ENCODE assay signal across 12 cellular contexts in the genomic region with DNA sequence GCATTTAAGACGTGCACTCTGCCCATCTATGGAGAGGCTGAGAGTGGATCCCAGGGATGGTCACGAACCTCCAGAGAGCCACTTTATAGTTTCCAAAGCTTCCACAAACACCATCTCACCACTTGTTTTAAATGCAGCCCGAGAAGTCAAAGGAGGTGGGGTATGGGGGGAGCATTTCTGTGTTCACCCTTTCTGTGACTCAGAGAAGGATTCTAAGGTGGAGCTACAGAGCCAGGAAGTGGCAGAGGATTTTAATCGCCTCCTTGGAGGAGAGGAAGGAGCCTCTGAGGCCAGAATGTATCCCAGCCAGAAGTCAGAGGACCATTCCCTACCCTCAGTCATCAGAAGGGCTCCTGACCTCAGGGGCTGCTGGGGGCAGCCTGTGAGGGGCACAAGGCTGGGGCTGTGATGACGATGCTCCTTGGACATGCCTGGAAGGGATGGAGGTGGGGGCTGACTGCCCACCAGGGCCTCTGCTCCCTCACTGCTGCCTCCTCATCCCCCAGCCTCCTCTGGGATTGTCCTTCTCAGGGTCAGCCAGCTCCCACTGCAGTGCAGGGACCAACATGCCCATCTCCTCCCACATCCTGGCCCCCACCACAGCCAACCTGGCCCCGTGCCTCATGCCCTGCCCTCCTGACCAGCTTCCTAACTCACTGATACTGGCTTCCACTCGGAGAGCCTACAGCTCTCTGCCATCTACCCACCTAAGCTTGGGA. TPM values are rescaled to one million over a fixed set of nuclear protein-coding genes. Genes with fewer than 3 reads are reported as not detected.
DNase-seq lines count a peak whose midpoint lies in the region; ATAC-seq, FAIRE-seq and TF ChIP-seq lines count a peak whose summit lies in the region.
"Had no signal": no experiment of that assay in that cellular context is flagged by ENCODE, and none has a peak within 500 bp of the region (broad histone marks: within the 10 kb centered on the region; RNA-seq: fewer than 3 reads in every experiment).

No MANE protein-coding gene starts in this region.

- peaks cover 38 to 74% of the 10 kb centered on the region in 2 experiments for H3K79me1 ChIP-seq in IMR-90 (ENCODE audit: low read depth in 1 of 2, low read length in 2 of 2)

- in situ Hi-C loops in IMR-90 (cut with MboI; ENCODE audit: low sequenced_read_pairs) (no loop called here), GM12878 (cut with MboI) (no loop called here)

- H2AK5ac ChIP-seq in IMR-90 (ENCODE audit: low read depth, low read length), result peak overlapping the region; percentile 85

- H3K4me1 ChIP-seq in CD8-positive, alpha-beta memory T cell (ENCODE audit: insufficient read depth, low read length), result peaks cover 22% of the 10 kb centered on the region
- peaks cover 19% of the 10 kb centered on the region for H3K4me1 ChIP-seq in IMR-90 (ENCODE audit: control insufficient read depth, insufficient read depth, low read length)
- H3K4me1 ChIP-seq in GM12878 (ENCODE audit: control insufficient read depth, insufficient read depth, low read length), result peaks cover 3% of the 10 kb centered on the region
- H3K4me1 ChIP-seq in right cardiac atrium (ENCODE audit: control insufficient read depth, insufficient read depth, low read length), result peaks cover 9% of the 10 kb centered on the region

- peaks cover 5% of the 10 kb centered on the region for H3K79me2 ChIP-seq in GM12878 (ENCODE audit: control insufficient read depth, insufficient read depth, low read length)

- SMC1A ChIA-PET in GM12878 (lab: Charles Lee; ENCODE audit: uncharacterized antibody, unreplicated experiment), result interaction anchor here (1.6 to 3.3 kb wide), 2 partner anchors 13 to 20 kb away, joined by 3 to 17 read pairs; no protein-coding TSS in a partner anchor

- no peaks in the 10 kb centered on the region for H3K9me3 ChIP-seq in CD8-positive, alpha-beta memory T cell (ENCODE audit: low read length)
- H3K9me3 ChIP-seq in IMR-90 (ENCODE audit: control insufficient read depth, insufficient read depth, low read length) (no peaks in the 10 kb centered on the region), GM12878 (replicated peaks; ENCODE audit: control insufficient read depth, insufficient read depth, low read length) (no peaks in the 10 kb centered on the region), right cardiac atrium (ENCODE audit: control insufficient read depth, low read length) (no peaks in the 10 kb centered on the region)
- H3K9me3 ChIP-seq: colonic mucosa had no signal

- dilution Hi-C loops in IMR-90 (cut with HindIII; ENCODE audit: low sequenced_read_pairs, unreplicated experiment), result no loop called here

- no peak for TF ChIP-seq EP300 in GM12878 (IDR thresholded peaks at IDR 0.05; ENCODE audit: borderline replicate concordance in 1 of 2, control insufficient read depth in 1 of 2, low read depth in 2 of 2, low read length in 2 of 2)

- no peak for TF ChIP-seq CTCF in IMR-90 (conservative IDR thresholded peaks at IDR 0.05; ENCODE audit: low read depth, low read length)
- no peak for TF ChIP-seq CTCF in GM12878 (IDR thresholded peaks at IDR 0.05 in 2 of 3, conservative IDR thresholded peaks at IDR 0.05 in 1 of 3; ENCODE audit: control insufficient read depth in 2 of 3, extremely low read depth in 1 of 3, insufficient read depth in 1 of 3, low read depth in 3 of 3, low read length in 3 of 3)

- H3K4me2 ChIP-seq in IMR-90 (ENCODE audit: low read depth, low read length), result peak overlapping the region; percentile 18; the same call in 1 of the 2 replicates
- no peak overlapping the region for H3K4me2 ChIP-seq in GM12878 (ENCODE audit: control insufficient read depth, insufficient read depth)

- peak overlapping the region; percentile 31; the same call in 1 of the 2 replicates for H3K9ac ChIP-seq in IMR-90 (ENCODE audit: low read depth, low read length)
- no peak overlapping the region for H3K9ac ChIP-seq in GM12878 (ENCODE audit: control insufficient read depth, insufficient read depth, low read length)

- H2BK120ac ChIP-seq in IMR-90 (ENCODE audit: low read depth, low read length), result peak overlapping the region; percentile 32; the same call in 1 of the 2 replicates

- H4K91ac ChIP-seq in IMR-90 (ENCODE audit: insufficient read depth, low read depth, low read length), result no peak overlapping the region; the same call in 1 of the 2 replicates

- peak overlapping the region; percentile 30 for H3K14ac ChIP-seq in IMR-90 (replicated peaks; ENCODE audit: low read depth, low read length)

- H2AFZ ChIP-seq in IMR-90 (replicated peaks; ENCODE audit: low read length, poor library complexity) (peak overlapping the region; percentile 68), GM12878 (ENCODE audit: control insufficient read depth, low read depth, low read length) (no peak overlapping the region)

- no peak overlapping the region for H2BK5ac ChIP-seq in IMR-90 (ENCODE audit: low read depth, low read length, poor library complexity, severe bottlenecking)

- H2AK9ac ChIP-seq in IMR-90 (replicated peaks; ENCODE audit: low read depth, low read length, poor library complexity), result peak overlapping the region; percentile 89

- no peak overlapping the region for H2BK15ac ChIP-seq in IMR-90 (ENCODE audit: low read depth, low read length)

- no TSS peak for BruUV-seq in IMR-90 (replicated peaks; lab: Mats Ljungman, UMichigan)
- TSS peak; percentile 44 for BruUV-seq in GM12878 (replicated peaks; lab: Mats Ljungman, UMichigan)

- WGBS in IMR-90 (ENCODE audit: extremely low coverage in 2 of 2, insufficient read length in 1 of 2), 2 experiments, result 83% methylated on average over 1 of the region's 7 CpGs; no CpG with 5 or more reads in 1 of the 2 experiments
- WGBS in GM12878 (ENCODE audit: insufficient coverage, insufficient replicate concordance, low lambda C conversion rate, missing lambda C conversion rate), result 60% methylated on average over 7 of the region's 7 CpGs
- WGBS in right cardiac atrium, result 66% methylated on average over 7 of the region's 7 CpGs

- peaks cover 0 to 24% (median 1%) of the 10 kb centered on the region in 3 donors for H3K36me3 Mint-ChIP-seq in CD8-positive, alpha-beta memory T cell
- H3K36me3 Mint-ChIP-seq in naive thymus-derived CD8-positive, alpha-beta T cell, result peaks cover 0 to 5% (median 0%) of the 10 kb centered on the region in 3 donors

- CTCF ChIA-PET in CD8-positive, alpha-beta memory T cell (lab: Charles Lee), result interaction anchor here (1.5 kb wide), 1 partner anchor 49 kb away, joined by 6 read pairs; a partner anchor contains a TSS
- CTCF ChIA-PET in IMR-90 (lab: Yijun Ruan, JAX) (interaction anchor here (1.8 kb wide), 1 partner anchor 13 kb away, joined by 7 read pairs; no protein-coding TSS in a partner anchor), GM12878 (lab: Yijun Ruan, JAX) (interaction anchor here (1.2 to 8.0 kb wide), 3 partner anchors 13 to 49 kb away, joined by 3 to 68 read pairs (median 6); a partner anchor contains a TSS)

- peaks cover 30 to 51% (median 41%) of the 10 kb centered on the region in 3 donors for H3K4me1 Mint-ChIP-seq in CD8-positive, alpha-beta memory T cell
- peaks cover 34 to 62% (median 42%) of the 10 kb centered on the region in 4 donors for H3K4me1 Mint-ChIP-seq in naive thymus-derived CD8-positive, alpha-beta T cell

- H3K4ac ChIP-seq in IMR-90 (ENCODE audit: low read depth, low read length), result peak overlapping the region; percentile 54

- POLR2A ChIA-PET in CD8-positive, alpha-beta memory T cell (lab: Charles Lee), result no interaction called here
- POLR2A ChIA-PET in IMR-90 (lab: Charles Lee; ENCODE audit: unreplicated experiment) (no interaction called here), GM12878 (lab: Charles Lee) (interaction anchor here (0.7 to 1.5 kb wide), 2 partner anchors 13 to 32 kb away, joined by 3 to 4 read pairs; no protein-coding TSS in a partner anchor)
- POLR2A ChIA-PET in naive thymus-derived CD8-positive, alpha-beta T cell (lab: Charles Lee), result no interaction called here

- H3K9me1 ChIP-seq in IMR-90 (ENCODE audit: insufficient read depth, low read length), result peaks cover 35% of the 10 kb centered on the region

- DNase-seq in CD8-positive, alpha-beta memory T cell, result no peak
- peak; percentile 53 for DNase-seq in IMR-90
- DNase-seq in GM12878 (ENCODE audit: low read depth, low spot score), result no peak
- DNase-seq in naive thymus-derived CD8-positive, alpha-beta T cell, result no peak
- DNase-seq in germinal center (ENCODE audit: low spot score), result no peak
- DNase-seq in NCI-H1694 treated with DMSO at 0.1 percent for 48 hours (lab: John Stamatoyannopoulos, UW), result no peak
- DNase-seq in right cardiac atrium, result no peak
- DNase-seq: activated CD4-positive, alpha-beta T cell treated with anti-CD3 and anti-CD28 coated beads, Interleukin-2, amount 50 U/mL, for 1 hour; colonic mucosa; occipital lobe had no signal

- no peak overlapping the region for H3K56ac ChIP-seq in IMR-90 (ENCODE audit: extremely low read depth, insufficient read depth, low read length)

- H4K20me1 ChIP-seq in IMR-90 (ENCODE audit: insufficient read depth, low read length) (peaks cover 45% of the 10 kb centered on the region), GM12878 (ENCODE audit: control insufficient read depth, insufficient read depth) (no peaks in the 10 kb centered on the region)

- H3K9me3 Mint-ChIP-seq in CD8-positive, alpha-beta memory T cell, result no peaks in the 10 kb centered on the region
- no peaks in the 10 kb centered on the region for H3K9me3 Mint-ChIP-seq in naive thymus-derived CD8-positive, alpha-beta T cell

- no peaks in the 10 kb centered on the region for H3K27me3 ChIP-seq in CD8-positive, alpha-beta memory T cell (ENCODE audit: insufficient read depth, low read length, poor library complexity, severe bottlenecking)
- H3K27me3 ChIP-seq in IMR-90 (ENCODE audit: control insufficient read depth, insufficient read depth, low read length) (no peaks in the 10 kb centered on the region), GM12878 (replicated peaks in 1 of 2; ENCODE audit: control insufficient read depth in 2 of 2, insufficient read depth in 2 of 2, low read length in 1 of 2) (no peaks in the 10 kb centered on the region), right cardiac atrium (ENCODE audit: control insufficient read depth, insufficient read depth) (no peaks in the 10 kb centered on the region)
- H3K27me3 ChIP-seq: colonic mucosa had no signal

- peak overlapping the region; percentile 60; the same call in 1 of the 2 replicates for H3K23ac ChIP-seq in IMR-90 (ENCODE audit: low read depth, low read length)

- no peak overlapping the region for H3K4me3 ChIP-seq in CD8-positive, alpha-beta memory T cell (ENCODE audit: low read length)
- no peak overlapping the region for H3K4me3 ChIP-seq in IMR-90 (ENCODE audit: insufficient read depth, low read depth, low read length)
- H3K4me3 ChIP-seq in GM12878, result no peak overlapping the region
- no peak overlapping the region for H3K4me3 ChIP-seq in right cardiac atrium (ENCODE audit: low read length)
- H3K4me3 ChIP-seq: colonic mucosa had no signal

- H3K27ac Mint-ChIP-seq in CD8-positive, alpha-beta memory T cell, result peak overlapping the region in 7 of 8 donors; percentile 47 to 95 (median 88)
- H3K27ac Mint-ChIP-seq in naive thymus-derived CD8-positive, alpha-beta T cell, result peak overlapping the region; percentile 48 to 92 (median 73)

- no peak overlapping the region for H3K27ac ChIP-seq in CD8-positive, alpha-beta memory T cell (ENCODE audit: low read depth, low read length)
- no peak overlapping the region; the same call in 1 of the 2 replicates for H3K27ac ChIP-seq in IMR-90 (ENCODE audit: insufficient read depth, low read length)
- no peak overlapping the region for H3K27ac ChIP-seq in GM12878 (ENCODE audit: control insufficient read depth, insufficient read depth)
- no peak overlapping the region for H3K27ac ChIP-seq in right cardiac atrium (ENCODE audit: low read length)
- H3K27ac ChIP-seq: colonic mucosa had no signal

- H3K18ac ChIP-seq in IMR-90 (ENCODE audit: low read depth, low read length), result no peak overlapping the region

- TF ChIP-seq POLR2A in IMR-90 (IDR thresholded peaks at IDR 0.05; ENCODE audit: low read depth, low read length) (no peak), GM12878 (IDR thresholded peaks at IDR 0.05; ENCODE audit: low read depth, low read length) (peak; percentile 43)

- no peaks in the 10 kb centered on the region for H3K36me3 ChIP-seq in CD8-positive, alpha-beta memory T cell (ENCODE audit: insufficient read depth, low read length)
- H3K36me3 ChIP-seq in IMR-90 (ENCODE audit: control insufficient read depth, insufficient read depth, low read length), result peaks cover 8% of the 10 kb centered on the region; the same call in 1 of the 2 replicates
- H3K36me3 ChIP-seq in GM12878 (ENCODE audit: control insufficient read depth in 2 of 2, insufficient read depth in 2 of 2, low read length in 1 of 2), result no peaks in the 10 kb centered on the region; a peak in 2 of 4 replicates
- H3K36me3 ChIP-seq: colonic mucosa had no signal

- ATAC-seq in IMR-90 (ENCODE audit: low read depth), result peak; percentile 6; the same call in 1 of the 2 replicates
- ATAC-seq in GM12878, result no peak
- no peak for ATAC-seq in naive thymus-derived CD8-positive, alpha-beta T cell
- no peak for ATAC-seq in right cardiac atrium
- ATAC-seq in HG03095 (IDR thresholded peaks at IDR 0.05; ENCODE audit: unreplicated experiment), result no peak

- H2BK20ac ChIP-seq in IMR-90 (ENCODE audit: low read depth, low read length), result no peak overlapping the region

- no peak for FAIRE-seq in GM12878 (lab: Jason Lieb, UNC)
- FAIRE-seq: GM19239 had no signal

- H4K5ac ChIP-seq in IMR-90 (ENCODE audit: low read depth, low read length), result no peak overlapping the region

- intact Hi-C loops in IMR-90 (cut with micrococcal nuclease) (no loop called here), GM12878 (cut with micrococcal nuclease; ENCODE audit: unreplicated experiment) (loop anchor here (5.0 kb wide), 2 partner anchors 41 to 129 kb away; a partner anchor contains a TSS), right cardiac atrium (cut with DNase I) (no loop called here)

- RAD21 ChIA-PET in GM12878 (lab: Charles Lee; ENCODE audit: unreplicated experiment), result interaction anchor here (0.8 kb wide), 1 partner anchor 13 kb away, joined by 4 read pairs; no protein-coding TSS in a partner anchor

- H3K4me3 Mint-ChIP-seq in CD8-positive, alpha-beta memory T cell, result peak overlapping the region in 6 of 7 donors; percentile 4 to 92 (median 74)
- H3K4me3 Mint-ChIP-seq in naive thymus-derived CD8-positive, alpha-beta T cell, result peak overlapping the region in 8 of 10 donors; percentile 11 to 95 (median 87)

- peaks cover 0 to 3% of the 10 kb centered on the region in 2 donors for H3K27me3 Mint-ChIP-seq in CD8-positive, alpha-beta memory T cell
- H3K27me3 Mint-ChIP-seq in naive thymus-derived CD8-positive, alpha-beta T cell, result no peaks in the 10 kb centered on the region

- H4K8ac ChIP-seq in IMR-90 (ENCODE audit: low read depth in 2 of 2, low read length in 2 of 2), result peak overlapping the region; percentile 58 to 60; a peak in 2 of 4 replicates

- TF ChIP-seq RAD21 in IMR-90 (IDR thresholded peaks at IDR 0.05; ENCODE audit: low read length) (no peak), GM12878 (IDR thresholded peaks at IDR 0.05; ENCODE audit: insufficient read depth, low read depth, low read length) (no peak)

RNA-seq across cellular contexts. Expression of a gene that starts 2.8 kb away (rescaled TPM):
- 10 to 100 TPM; 31.8 to 32.6 TPM for total RNA-seq in CD8-positive, alpha-beta memory T cell
- polyA plus RNA-seq in CD8-positive, alpha-beta memory T cell, result 17.8 TPM
- 31.9 and 35.0 TPM in 2 replicates for total RNA-seq in IMR-90 (2012; rRNA removed)
- 27.7 and 35.7 TPM in 2 replicates for polyA plus RNA-seq in IMR-90 (2012; rRNA removed)
- 20.7 and 31.6 TPM in 2 replicates for polyA plus RNA-seq in IMR-90 (2012; cell fraction: cytosol; rRNA removed)
- polyA plus RNA-seq in IMR-90 (2012; cell fraction: nucleus; rRNA removed; ENCODE audit: low replicate concordance), result 39.1 and 85.9 TPM in 2 replicates
- total RNA-seq in GM12878 (2013; cell fraction: nucleolus; rRNA removed), result 47.5 and 54.0 TPM in 2 replicates
- total RNA-seq in GM12878 (2014; rRNA removed), result 19.0 and 20.6 TPM in 2 replicates
- total RNA-seq in GM12878 (2014; rRNA removed; fragmentation: Illumina TruSeq; extraction: Trizol), result 5.9 and 7.2 TPM in 2 replicates
- total RNA-seq in GM12878 (2021), result 19.0 and 20.1 TPM in 2 replicates
- polyA plus RNA-seq in GM12878 (2011; ENCODE audit: low read depth), result 3.8 TPM
- polyA plus RNA-seq in GM12878 (2011; rRNA removed), result 7.6 and 17.0 TPM in 2 replicates
- polyA plus RNA-seq in GM12878 (2011; cell fraction: cytosol; rRNA removed), result 16.8 and 25.9 TPM in 2 replicates
- polyA plus RNA-seq in GM12878 (2011; cell fraction: nucleus; rRNA removed), result 49.6 and 54.4 TPM in 2 replicates
- polyA plus RNA-seq in GM12878 (2012), result 10.1 and 10.7 TPM in 2 replicates
- polyA plus RNA-seq in GM12878 (2014; fragmentation: Illumina TruSeq; extraction: Trizol), result 1.9 and 5.8 TPM in 2 replicates
- 1 to 10 TPM in 1 of 2 experiments, under 1 TPM in 1; 0.82 to 1.5 TPM for polyA plus RNA-seq in GM12878 (2014; fragmentation: Nextera tagmentation; extraction: Ambion mirVana)
- polyA plus RNA-seq in GM12878 (2014; rRNA removed), result 15.3 and 17.9 TPM in 2 replicates
- polyA plus RNA-seq in GM12878 (2016; fragmentation: Nextera tagmentation; extraction: Ambion mirVana), result 10 to 100 TPM; 11.2 to 14.7 TPM
- polyA minus RNA-seq in GM12878 (2011; rRNA and poly(A)+ RNA removed), result 19.5 and 36.3 TPM in 2 replicates
- polyA minus RNA-seq in GM12878 (2011; cell fraction: cytosol; rRNA and poly(A)+ RNA removed), result 15.2 and 16.1 TPM in 2 replicates
- polyA minus RNA-seq in GM12878 (2011; cell fraction: nucleus; rRNA and poly(A)+ RNA removed), result 13.2 and 20.3 TPM in 2 replicates
- 10 to 100 TPM; 34.3 to 42.5 TPM for total RNA-seq in naive thymus-derived CD8-positive, alpha-beta T cell
- 10 to 100 TPM in 1 of 3 donors, 1 to 10 TPM in 2; 6.9 to 16.8 (median 7.4) TPM for polyA plus RNA-seq in naive thymus-derived CD8-positive, alpha-beta T cell
- 10 to 100 TPM; 15.8 to 19.1 (median 18.3) TPM for total RNA-seq in right cardiac atrium
- 13.2 TPM for polyA plus RNA-seq in right cardiac atrium

RNA-seq across cellular contexts. Expression of a gene that starts 24.3 kb away (rescaled TPM):
- total RNA-seq in CD8-positive, alpha-beta memory T cell, result 10 to 100 TPM; 87.2 to 88.8 TPM
- 49.2 TPM for polyA plus RNA-seq in CD8-positive, alpha-beta memory T cell
- total RNA-seq in IMR-90 (2012; rRNA removed), result 152 and 202 TPM in 2 replicates
- 156 and 176 TPM in 2 replicates for polyA plus RNA-seq in IMR-90 (2012; rRNA removed)
- 138 and 201 TPM in 2 replicates for polyA plus RNA-seq in IMR-90 (2012; cell fraction: cytosol; rRNA removed)
- polyA plus RNA-seq in IMR-90 (2012; cell fraction: nucleus; rRNA removed; ENCODE audit: low replicate concordance), result 60.7 and 89.8 TPM in 2 replicates
- 42.6 and 54.2 TPM in 2 replicates for total RNA-seq in GM12878 (2013; cell fraction: nucleolus; rRNA removed)
- total RNA-seq in GM12878 (2014; rRNA removed), result 79.4 and 88.6 TPM in 2 replicates
- total RNA-seq in GM12878 (2014; rRNA removed; fragmentation: Illumina TruSeq; extraction: Trizol), result 104 TPM in 2 replicates
- total RNA-seq in GM12878 (2021), result 83.0 and 87.9 TPM in 2 replicates
- polyA plus RNA-seq in GM12878 (2011; ENCODE audit: low read depth), result 68.9 TPM
- polyA plus RNA-seq in GM12878 (2011; rRNA removed), result 109 and 154 TPM in 2 replicates
- polyA plus RNA-seq in GM12878 (2011; cell fraction: cytosol; rRNA removed), result 185 and 201 TPM in 2 replicates
- polyA plus RNA-seq in GM12878 (2011; cell fraction: nucleus; rRNA removed), result 74.8 and 78.7 TPM in 2 replicates
- polyA plus RNA-seq in GM12878 (2012), result 52.5 and 54.3 TPM in 2 replicates
- polyA plus RNA-seq in GM12878 (2014; fragmentation: Illumina TruSeq; extraction: Trizol), result 95.2 and 101 TPM in 2 replicates
- 100 to 1,000 TPM; 380 to 390 TPM for polyA plus RNA-seq in GM12878 (2014; fragmentation: Nextera tagmentation; extraction: Ambion mirVana)
- polyA plus RNA-seq in GM12878 (2014; rRNA removed), result 102 and 109 TPM in 2 replicates
- polyA plus RNA-seq in GM12878 (2016; fragmentation: Nextera tagmentation; extraction: Ambion mirVana), result 100 to 1,000 TPM; 224 to 244 TPM
- 80.9 and 89.4 TPM in 2 replicates for polyA minus RNA-seq in GM12878 (2011; rRNA and poly(A)+ RNA removed)
- 18.0 and 19.5 TPM in 2 replicates for polyA minus RNA-seq in GM12878 (2011; cell fraction: cytosol; rRNA and poly(A)+ RNA removed)
- 29.4 and 44.1 TPM in 2 replicates for polyA minus RNA-seq in GM12878 (2011; cell fraction: nucleus; rRNA and poly(A)+ RNA removed)
- 10 to 100 TPM; 28.0 to 30.0 TPM for total RNA-seq in naive thymus-derived CD8-positive, alpha-beta T cell
- polyA plus RNA-seq in naive thymus-derived CD8-positive, alpha-beta T cell, result 10 to 100 TPM; 28.7 to 60.6 (median 45.7) TPM
- 10 to 100 TPM; 74.4 to 93.0 (median 82.0) TPM for total RNA-seq in right cardiac atrium
- polyA plus RNA-seq in right cardiac atrium, result 194 TPM

RNA-seq across cellular contexts. Expression of a gene that starts 24.3 kb away (rescaled TPM):
- 10 to 100 TPM; 23.6 to 24.8 TPM for total RNA-seq in CD8-positive, alpha-beta memory T cell
- polyA plus RNA-seq in CD8-positive, alpha-beta memory T cell, result 0.43 TPM
- total RNA-seq in IMR-90 (2012; rRNA removed), result 8.9 and 9.1 TPM in 2 replicates
- 9.4 and 10.1 TPM in 2 replicates for polyA plus RNA-seq in IMR-90 (2012; rRNA removed)
- polyA plus RNA-seq in IMR-90 (2012; cell fraction: cytosol; rRNA removed), result 1.4 and 4.8 TPM in 2 replicates
- 20.8 and 44.5 TPM in 2 replicates for polyA plus RNA-seq in IMR-90 (2012; cell fraction: nucleus; rRNA removed; ENCODE audit: low replicate concordance)
- 21.7 and 26.6 TPM in 2 replicates for total RNA-seq in GM12878 (2013; cell fraction: nucleolus; rRNA removed)
- 17.7 and 19.7 TPM in 2 replicates for total RNA-seq in GM12878 (2014; rRNA removed)
- 18.1 and 20.6 TPM in 2 replicates for total RNA-seq in GM12878 (2014; rRNA removed; fragmentation: Illumina TruSeq; extraction: Trizol)
- total RNA-seq in GM12878 (2021), result 16.8 and 20.8 TPM in 2 replicates
- polyA plus RNA-seq in GM12878 (2011; ENCODE audit: low read depth), result 10.7 TPM
- 31.3 and 31.8 TPM in 2 replicates for polyA plus RNA-seq in GM12878 (2011; rRNA removed)
- polyA plus RNA-seq in GM12878 (2011; cell fraction: cytosol; rRNA removed), result 22.9 and 24.6 TPM in 2 replicates
- polyA plus RNA-seq in GM12878 (2011; cell fraction: nucleus; rRNA removed), result 95.0 and 154 TPM in 2 replicates
- polyA plus RNA-seq in GM12878 (2012), result 20.0 and 25.2 TPM in 2 replicates
- 23.2 and 26.9 TPM in 2 replicates for polyA plus RNA-seq in GM12878 (2014; fragmentation: Illumina TruSeq; extraction: Trizol)
- polyA plus RNA-seq in GM12878 (2014; fragmentation: Nextera tagmentation; extraction: Ambion mirVana), result 10 to 100 TPM; 13.8 to 16.7 TPM
- polyA plus RNA-seq in GM12878 (2014; rRNA removed), result 22.9 and 23.7 TPM in 2 replicates
- polyA plus RNA-seq in GM12878 (2016; fragmentation: Nextera tagmentation; extraction: Ambion mirVana), result 10 to 100 TPM; 32.6 to 40.5 TPM
- 14.3 and 16.9 TPM in 2 replicates for polyA minus RNA-seq in GM12878 (2011; rRNA and poly(A)+ RNA removed)
- 4.4 and 5.9 TPM in 2 replicates for polyA minus RNA-seq in GM12878 (2011; cell fraction: cytosol; rRNA and poly(A)+ RNA removed)
- 11.7 and 13.2 TPM in 2 replicates for polyA minus RNA-seq in GM12878 (2011; cell fraction: nucleus; rRNA and poly(A)+ RNA removed)
- total RNA-seq in naive thymus-derived CD8-positive, alpha-beta T cell, result 1 to 10 TPM; 1.9 to 2.7 TPM
- under 1 TPM in 1 of 3 donors, not detected in 2; 0.38 TPM for polyA plus RNA-seq in naive thymus-derived CD8-positive, alpha-beta T cell
- under 1 TPM in 2 of 4 donors, not detected in 2; 0.46 to 0.59 TPM for total RNA-seq in right cardiac atrium
- 0.36 TPM for polyA plus RNA-seq in right cardiac atrium

RNA-seq across cellular contexts. Expression of a gene that starts 48.6 kb away (rescaled TPM):
- 100 to 1,000 TPM; 122 to 127 TPM for total RNA-seq in CD8-positive, alpha-beta memory T cell
- 22.9 TPM for polyA plus RNA-seq in CD8-positive, alpha-beta memory T cell
- total RNA-seq in IMR-90 (2012; rRNA removed), result 233 and 241 TPM in 2 replicates
- polyA plus RNA-seq in IMR-90 (2012; rRNA removed), result 134 and 139 TPM in 2 replicates
- 90.9 and 114 TPM in 2 replicates for polyA plus RNA-seq in IMR-90 (2012; cell fraction: cytosol; rRNA removed)
- 56.5 and 96.2 TPM in 2 replicates for polyA plus RNA-seq in IMR-90 (2012; cell fraction: nucleus; rRNA removed; ENCODE audit: low replicate concordance)
- total RNA-seq in GM12878 (2013; cell fraction: nucleolus; rRNA removed), result 44.7 and 47.5 TPM in 2 replicates
- total RNA-seq in GM12878 (2014; rRNA removed), result 64.3 and 72.4 TPM in 2 replicates
- 49.2 and 54.2 TPM in 2 replicates for total RNA-seq in GM12878 (2014; rRNA removed; fragmentation: Illumina TruSeq; extraction: Trizol)
- total RNA-seq in GM12878 (2021), result 79.2 and 82.2 TPM in 2 replicates
- polyA plus RNA-seq in GM12878 (2011; ENCODE audit: low read depth), result 37.4 TPM
- 34.1 and 53.4 TPM in 2 replicates for polyA plus RNA-seq in GM12878 (2011; rRNA removed)
- polyA plus RNA-seq in GM12878 (2011; cell fraction: cytosol; rRNA removed), result 40.1 and 42.1 TPM in 2 replicates
- polyA plus RNA-seq in GM12878 (2011; cell fraction: nucleus; rRNA removed), result 34.9 and 44.1 TPM in 2 replicates
- polyA plus RNA-seq in GM12878 (2012), result 43.8 and 56.7 TPM in 2 replicates
- 59.2 and 70.4 TPM in 2 replicates for polyA plus RNA-seq in GM12878 (2014; fragmentation: Illumina TruSeq; extraction: Trizol)
- polyA plus RNA-seq in GM12878 (2014; fragmentation: Nextera tagmentation; extraction: Ambion mirVana), result 10 to 100 TPM in 1 of 2 experiments, 1 to 10 TPM in 1; 8.8 to 17.9 TPM
- polyA plus RNA-seq in GM12878 (2014; rRNA removed), result 55.7 and 63.3 TPM in 2 replicates
- polyA plus RNA-seq in GM12878 (2016; fragmentation: Nextera tagmentation; extraction: Ambion mirVana), result 10 to 100 TPM; 75.5 to 81.2 TPM
- 53.7 and 74.0 TPM in 2 replicates for polyA minus RNA-seq in GM12878 (2011; rRNA and poly(A)+ RNA removed)
- 17.4 and 25.3 TPM in 2 replicates for polyA minus RNA-seq in GM12878 (2011; cell fraction: cytosol; rRNA and poly(A)+ RNA removed)
- 22.2 and 37.4 TPM in 2 replicates for polyA minus RNA-seq in GM12878 (2011; cell fraction: nucleus; rRNA and poly(A)+ RNA removed)
- 10 to 100 TPM; 25.7 to 27.7 TPM for total RNA-seq in naive thymus-derived CD8-positive, alpha-beta T cell
- 10 to 100 TPM; 12.8 to 14.1 (median 13.8) TPM for polyA plus RNA-seq in naive thymus-derived CD8-positive, alpha-beta T cell
- total RNA-seq in right cardiac atrium, result 10 to 100 TPM; 22.9 to 62.0 (median 33.3) TPM
- 22.0 TPM for polyA plus RNA-seq in right cardiac atrium
